23 cellular contexts compared by ENCODE assay signal in the genomic region with DNA sequence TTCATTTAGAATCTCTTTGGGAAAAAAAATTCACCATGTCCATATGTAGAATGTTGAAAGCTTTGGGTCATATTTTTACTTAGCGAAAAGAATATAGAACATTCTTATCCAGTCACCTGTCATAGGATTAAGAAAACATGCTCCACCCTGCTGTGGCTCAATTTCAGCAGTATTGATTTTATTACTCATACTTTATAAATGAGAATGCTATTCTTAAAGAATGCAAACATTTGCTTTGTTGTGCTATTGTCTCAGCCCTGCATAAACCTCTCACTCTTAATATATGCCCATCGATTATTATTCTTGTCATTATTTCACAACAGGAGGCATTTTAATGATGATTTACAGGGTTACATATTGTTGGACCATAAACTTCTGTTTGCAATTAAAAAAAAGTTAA. TPM values are rescaled to one million over a fixed set of nuclear protein-coding genes. Genes with fewer than 3 reads are reported as not detected.
"Had no signal": no experiment of that assay in that cellular context is flagged by ENCODE, and none has a peak within 500 bp of the region (broad histone marks: within the 10 kb centered on the region; RNA-seq: fewer than 3 reads in every experiment).

No MANE protein-coding gene starts in this region.

- H3K27ac Mint-ChIP-seq: activated CD4-positive, alpha-beta T cell treated with anti-CD3 and anti-CD28 coated beads, Interleukin-2, amount 10 ng/mL, durations not matched to agents 7 days and 5 days; activated naive CD4-positive, alpha-beta T cell treated with anti-CD3 and anti-CD28 coated beads for 36 hours; activated naive CD8-positive, alpha-beta T cell treated with anti-CD3 and anti-CD28 coated beads, Interleukin-2, amount 50 U/mL, for 24 hours; immature natural killer cell; naive thymus-derived CD4-positive, alpha-beta T cell; T-helper 2 cell treated with Interferon-gamma antibody and Interleukin-4, amounts not matched to agents 5 μg/mL and 100 μg/mL, for 36 hours had no signal

- H3K9me3 Mint-ChIP-seq: activated CD4-positive, alpha-beta T cell treated with anti-CD3 and anti-CD28 coated beads, Interleukin-2, amount 10 ng/mL, durations not matched to agents 7 days and 5 days; activated naive CD4-positive, alpha-beta T cell treated with anti-CD3 and anti-CD28 coated beads for 36 hours; activated naive CD8-positive, alpha-beta T cell treated with anti-CD3 and anti-CD28 coated beads, Interleukin-2, amount 50 U/mL, for 24 hours; activated T-cell treated with anti-CD3 and anti-CD28 coated beads, Interleukin-2, amount 50 U/mL, for 4 hours; immature natural killer cell; naive thymus-derived CD4-positive, alpha-beta T cell; T-helper 2 cell treated with Interferon-gamma antibody and Interleukin-4, amounts not matched to agents 5 μg/mL and 100 μg/mL, for 36 hours had no signal

- H3K4me3 ChIP-seq: esophagus squamous epithelium, heart right ventricle, pancreas, right lobe of liver, smooth muscle cell, testis, upper lobe of left lung had no signal

- ATAC-seq: activated naive CD8-positive, alpha-beta T cell treated with anti-CD3 and anti-CD28 coated beads, Interleukin-2, amount 50 U/mL, for 24 hours; activated T-cell treated with anti-CD3 and anti-CD28 coated beads, Interleukin-2, amount 50 U/mL, for 4 hours; naive thymus-derived CD4-positive, alpha-beta T cell had no signal

- H3K4me1 Mint-ChIP-seq: activated CD4-positive, alpha-beta T cell treated with anti-CD3 and anti-CD28 coated beads, Interleukin-2, amount 10 ng/mL, durations not matched to agents 7 days and 5 days; activated naive CD8-positive, alpha-beta T cell treated with anti-CD3 and anti-CD28 coated beads, Interleukin-2, amount 50 U/mL, for 24 hours; immature natural killer cell; naive thymus-derived CD4-positive, alpha-beta T cell had no signal

- H3K4me2 ChIP-seq: smooth muscle cell had no signal

- H3K4me3 Mint-ChIP-seq: activated CD4-positive, alpha-beta T cell treated with anti-CD3 and anti-CD28 coated beads, Interleukin-2, amount 10 ng/mL, durations not matched to agents 7 days and 5 days; activated naive CD4-positive, alpha-beta T cell treated with anti-CD3 and anti-CD28 coated beads for 36 hours; activated naive CD8-positive, alpha-beta T cell treated with anti-CD3 and anti-CD28 coated beads, Interleukin-2, amount 50 U/mL, for 24 hours; activated T-cell treated with anti-CD3 and anti-CD28 coated beads, Interleukin-2, amount 50 U/mL, for 4 hours; immature natural killer cell; naive thymus-derived CD4-positive, alpha-beta T cell; T-helper 2 cell treated with Interferon-gamma antibody and Interleukin-4, amounts not matched to agents 5 μg/mL and 100 μg/mL, for 36 hours had no signal

- H3K27me3 ChIP-seq: pancreas, right lobe of liver, testis, upper lobe of left lung had no signal

- DNase-seq: activated CD8-positive, alpha-beta memory T cell treated with anti-CD3 and anti-CD28 coated beads, Interleukin-2, amount 50 U/mL, for 4 hours; activated naive CD4-positive, alpha-beta T cell treated with anti-CD3 and anti-CD28 coated beads for 36 hours; activated naive CD8-positive, alpha-beta T cell treated with anti-CD3 and anti-CD28 coated beads, Interleukin-2, amount 50 U/mL, for 24 hours; activated T-cell treated with anti-CD3 and anti-CD28 coated beads, Interleukin-2, amount 50 U/mL, for 4 hours; aorta; brain microvascular endothelial cell; cerebellar nuclear complex; effector CD8-positive, alpha-beta T cell; esophagus squamous epithelium; heart right ventricle; immature natural killer cell; kidney glomerular epithelial cell; mesenchymal stem cell; pancreas; stimulated activated CD4-positive, alpha-beta T cell treated with anti-CD3 and anti-CD28 coated beads, Interleukin-4, amount 100 ng/mL, for 1 hour had no signal

- H3K9me3 ChIP-seq: esophagus squamous epithelium, heart right ventricle, neutrophil, pancreas, right lobe of liver, testis, upper lobe of left lung had no signal

- H3K27ac ChIP-seq: brain microvascular endothelial cell, esophagus squamous epithelium, heart right ventricle, neutrophil, pancreas, testis had no signal

- FAIRE-seq: pancreas had no signal

- H3K36me3 ChIP-seq: brain microvascular endothelial cell, esophagus squamous epithelium, heart right ventricle, neutrophil, pancreas, right lobe of liver, upper lobe of left lung had no signal

- H3K4me1 ChIP-seq: testis had no signal

- H3K36me3 Mint-ChIP-seq: immature natural killer cell; naive thymus-derived CD4-positive, alpha-beta T cell had no signal

RNA-seq across cellular contexts. Expression of a gene that starts 49.8 kb away (rescaled TPM):
- total RNA-seq: activated CD4-positive, alpha-beta T cell treated with anti-CD3 and anti-CD28 coated beads, Interleukin-2, amount 10 ng/mL, durations not matched to agents 7 days and 5 days; activated naive CD4-positive, alpha-beta T cell treated with anti-CD3 and anti-CD28 coated beads for 36 hours; esophagus squamous epithelium; heart right ventricle; naive thymus-derived CD4-positive, alpha-beta T cell; smooth muscle cell had no signal
- polyA plus RNA-seq: heart right ventricle; immature natural killer cell; naive thymus-derived CD4-positive, alpha-beta T cell; smooth muscle cell had no signal
